In genomic region chr20:34791289-34792020, GRCh38 we compare ENCODE assay signal across 9 cellular contexts. TPM values are rescaled to one million over a fixed set of nuclear protein-coding genes. Genes with fewer than 3 reads are reported as not detected.
DNase-seq lines count a peak whose midpoint lies in the region; ATAC-seq and TF ChIP-seq lines count a peak whose summit lies in the region.
"Had no signal": no experiment of that assay in that cellular context is flagged by ENCODE, and none has a peak within 500 bp of the region (broad histone marks: within the 10 kb centered on the region; RNA-seq: fewer than 3 reads in every experiment).

No MANE protein-coding gene starts in this region.

- H3K4me1 ChIP-seq in GM23338 (ENCODE audit: insufficient read depth) (0 out of 2 replicates have a peak, but pooled peaks cover 10% of the 10 kb centered on the region), fibroblast of lung (ENCODE audit: control insufficient read depth, extremely low read depth, insufficient read depth, low read length) (peaks cover 8% of the 10 kb centered on the region), psoas muscle (peaks cover 25% of the 10 kb centered on the region)

- 0 out of 2 replicates have a peak, but pooled peaks cover 5% of the 10 kb centered on the region for H3K79me2 ChIP-seq in GM23338 (replicated peaks; ENCODE audit: insufficient read depth)
- peaks cover 17% of the 10 kb centered on the region for H3K79me2 ChIP-seq in fibroblast of lung (ENCODE audit: control insufficient read depth, insufficient read depth, low read length)

- H3K27me3 ChIP-seq in GM23338 (ENCODE audit: insufficient read depth) (no peaks in the 10 kb centered on the region), fibroblast of lung (ENCODE audit: control insufficient read depth, insufficient read depth, low read length) (no peaks in the 10 kb centered on the region), psoas muscle (ENCODE audit: insufficient read depth in 3 of 3, low read length in 2 of 3) (no peaks in the 10 kb centered on the region), dorsolateral prefrontal cortex (no peaks in the 10 kb centered on the region)

- CTCF ChIA-PET in T-cell (lab: Charles Lee) = interaction anchor here in 1 of 2 donors (0.6 kb wide), 1 partner anchor 22 kb away, joined by 4 read pairs; no protein-coding TSS in a partner anchor

- H3K36me3 ChIP-seq in GM23338 (ENCODE audit: insufficient read depth) = no peaks in the 10 kb centered on the region
- H3K36me3 ChIP-seq in fibroblast of lung (ENCODE audit: control insufficient read depth, insufficient read depth, low read length) = peaks cover 3% of the 10 kb centered on the region
- H3K36me3 ChIP-seq in psoas muscle (ENCODE audit: insufficient read depth in 1 of 2, low read depth in 1 of 2) = peaks cover 0 to 42% of the 10 kb centered on the region in 2 donors

- H3K27me3 Mint-ChIP-seq in GM23338 (ENCODE audit: insufficient read depth, low read depth, poor library complexity) (no peaks in the 10 kb centered on the region), T-cell (no peaks in the 10 kb centered on the region)
- H3K27me3 Mint-ChIP-seq: activated CD4-positive, alpha-beta T cell treated with anti-CD3 and anti-CD28 coated beads, Interleukin-2, amount 10 ng/mL, durations not matched to agents 7 days and 5 days had no signal

- peak overlapping the region; percentile 38; the same call in 1 of the 2 replicates for H3K27ac Mint-ChIP-seq in GM23338
- H3K27ac Mint-ChIP-seq in T-cell = no peak overlapping the region
- H3K27ac Mint-ChIP-seq: activated CD4-positive, alpha-beta T cell treated with anti-CD3 and anti-CD28 coated beads, Interleukin-2, amount 10 ng/mL, durations not matched to agents 7 days and 5 days had no signal

- no peak overlapping the region; the same call in 1 of the 2 replicates for H3K27ac ChIP-seq in GM23338 (ENCODE audit: low read depth)
- H3K27ac ChIP-seq in fibroblast of lung (ENCODE audit: insufficient read depth, low read length) = peak overlapping the region; percentile 63
- H3K27ac ChIP-seq in psoas muscle = no peak overlapping the region
- H3K27ac ChIP-seq in dorsolateral prefrontal cortex = peak overlapping the region in 7 of 59 donors; percentile 0 to 13 (median 6)

- no peaks in the 10 kb centered on the region for H3K9me3 ChIP-seq in fibroblast of lung (ENCODE audit: control insufficient read depth, insufficient read depth, low read depth, low read length)
- H3K9me3 ChIP-seq in psoas muscle = no peaks in the 10 kb centered on the region

- peak overlapping the region; percentile 13 for H3K9ac ChIP-seq in fibroblast of lung (ENCODE audit: insufficient read depth, low read length)

- ATAC-seq in GM23338 (peak; percentile 84), psoas muscle (peak; percentile 67 to 90 (median 86)), T-cell (replicated peaks in 1 of 4) (no peak), HG02970 (IDR thresholded peaks at IDR 0.05; ENCODE audit: low FRiP score, unreplicated experiment) (no peak)
- ATAC-seq in activated CD4-positive, CD25-positive, alpha-beta regulatory T cell treated with anti-CD3 and anti-CD28 coated beads, Interleukin-2, amount 50 U/mL, for 24 hours = no peak

- WGBS in psoas muscle, 3 donors = 75 to 89% (median 76%) methylated on average over 2 of the region's 2 CpGs

- intact Hi-C loops in psoas muscle (cut with DNase I) (no loop called here), dorsolateral prefrontal cortex (cut with DNase I) (no loop called here)

- TF ChIP-seq CTCF in GM23338 (conservative IDR thresholded peaks at IDR 0.05; ENCODE audit: low read depth in 2 of 2) (no peak), fibroblast of lung (conservative IDR thresholded peaks at IDR 0.05 in 1 of 2, IDR thresholded peaks at IDR 0.05 in 1 of 2; ENCODE audit: low read depth in 1 of 2, low read length in 2 of 2) (no peak), psoas muscle (IDR thresholded peaks at IDR 0.05) (no peak), dorsolateral prefrontal cortex (IDR thresholded peaks at IDR 0.05 in 54 of 56, conservative IDR thresholded peaks at IDR 0.05 in 2 of 56; ENCODE audit: low read depth in 1 of 56, partially characterized antibody in 56 of 56) (no peak)

- no peaks in the 10 kb centered on the region for H3F3A ChIP-seq in GM23338 (replicated peaks; ENCODE audit: low read depth)

- H3K9me3 Mint-ChIP-seq in GM23338 = no peaks in the 10 kb centered on the region
- H3K9me3 Mint-ChIP-seq in T-cell = no peaks in the 10 kb centered on the region
- H3K9me3 Mint-ChIP-seq: activated CD4-positive, alpha-beta T cell treated with anti-CD3 and anti-CD28 coated beads, Interleukin-2, amount 10 ng/mL, durations not matched to agents 7 days and 5 days had no signal

- H3K9me2 ChIP-seq in GM23338 (ENCODE audit: insufficient read depth) = no peaks in the 10 kb centered on the region

- DNase-seq in GM23338 (ENCODE audit: low spot score) (peak; percentile 20), NCI-H345 treated with DMSO at 0.1 percent for 48 hours (lab: John Stamatoyannopoulos, UW; ENCODE audit: unreplicated experiment) (peak; percentile 11), fibroblast of lung (ENCODE audit: low read depth in 2 of 2) (peak; percentile 42 to 93), psoas muscle (no peak), T-cell (no peak), dorsolateral prefrontal cortex (no peak)
- DNase-seq: activated CD4-positive, alpha-beta T cell treated with anti-CD3 and anti-CD28 coated beads, Interleukin-2, amount 10 ng/mL, durations not matched to agents 7 days and 5 days had no signal

- POLR2A ChIA-PET in T-cell (lab: Charles Lee) = no interaction called here

- no peaks in the 10 kb centered on the region for H3K36me3 Mint-ChIP-seq in GM23338 (ENCODE audit: low read depth)
- peaks cover 7% of the 10 kb centered on the region for H3K36me3 Mint-ChIP-seq in T-cell

- no peaks in the 10 kb centered on the region for H4K20me1 ChIP-seq in GM23338 (replicated peaks; ENCODE audit: insufficient read depth)
- peaks cover 3% of the 10 kb centered on the region for H4K20me1 ChIP-seq in fibroblast of lung (ENCODE audit: control insufficient read depth, extremely low read depth, insufficient read depth, low read length)

- no peak overlapping the region for H3K4me3 Mint-ChIP-seq in GM23338
- H3K4me3 Mint-ChIP-seq in T-cell = no peak overlapping the region
- H3K4me3 Mint-ChIP-seq: activated CD4-positive, alpha-beta T cell treated with anti-CD3 and anti-CD28 coated beads, Interleukin-2, amount 10 ng/mL, durations not matched to agents 7 days and 5 days had no signal

- H2AFZ ChIP-seq in GM23338 (no peak overlapping the region), fibroblast of lung (ENCODE audit: low read length) (no peak overlapping the region)

- H3K4me1 Mint-ChIP-seq in GM23338 = peaks cover 6% of the 10 kb centered on the region
- H3K4me1 Mint-ChIP-seq in T-cell = peaks cover 12 to 22% (median 21%) of the 10 kb centered on the region in 3 donors
- H3K4me1 Mint-ChIP-seq: activated CD4-positive, alpha-beta T cell treated with anti-CD3 and anti-CD28 coated beads, Interleukin-2, amount 10 ng/mL, durations not matched to agents 7 days and 5 days had no signal

- no peak overlapping the region for H3K4me2 ChIP-seq in GM23338
- H3K4me2 ChIP-seq in fibroblast of lung (ENCODE audit: extremely low read depth, insufficient read depth, low read length) = peak overlapping the region; percentile 46

- H3K4me3 ChIP-seq in GM23338 (no peak overlapping the region), fibroblast of lung (replicated peaks in 1 of 4; ENCODE audit: control extremely low read depth in 1 of 4, insufficient read depth in 1 of 4, low read depth in 3 of 4, low read length in 4 of 4) (no peak overlapping the region), psoas muscle (no peak overlapping the region), dorsolateral prefrontal cortex (no peak overlapping the region)

TF ChIP-seq in GM23338, 12 proteins besides CTCF, POLR2A, EP300 and RAD21 (continues in another document):
- TF ChIP-seq, protein P1, sequence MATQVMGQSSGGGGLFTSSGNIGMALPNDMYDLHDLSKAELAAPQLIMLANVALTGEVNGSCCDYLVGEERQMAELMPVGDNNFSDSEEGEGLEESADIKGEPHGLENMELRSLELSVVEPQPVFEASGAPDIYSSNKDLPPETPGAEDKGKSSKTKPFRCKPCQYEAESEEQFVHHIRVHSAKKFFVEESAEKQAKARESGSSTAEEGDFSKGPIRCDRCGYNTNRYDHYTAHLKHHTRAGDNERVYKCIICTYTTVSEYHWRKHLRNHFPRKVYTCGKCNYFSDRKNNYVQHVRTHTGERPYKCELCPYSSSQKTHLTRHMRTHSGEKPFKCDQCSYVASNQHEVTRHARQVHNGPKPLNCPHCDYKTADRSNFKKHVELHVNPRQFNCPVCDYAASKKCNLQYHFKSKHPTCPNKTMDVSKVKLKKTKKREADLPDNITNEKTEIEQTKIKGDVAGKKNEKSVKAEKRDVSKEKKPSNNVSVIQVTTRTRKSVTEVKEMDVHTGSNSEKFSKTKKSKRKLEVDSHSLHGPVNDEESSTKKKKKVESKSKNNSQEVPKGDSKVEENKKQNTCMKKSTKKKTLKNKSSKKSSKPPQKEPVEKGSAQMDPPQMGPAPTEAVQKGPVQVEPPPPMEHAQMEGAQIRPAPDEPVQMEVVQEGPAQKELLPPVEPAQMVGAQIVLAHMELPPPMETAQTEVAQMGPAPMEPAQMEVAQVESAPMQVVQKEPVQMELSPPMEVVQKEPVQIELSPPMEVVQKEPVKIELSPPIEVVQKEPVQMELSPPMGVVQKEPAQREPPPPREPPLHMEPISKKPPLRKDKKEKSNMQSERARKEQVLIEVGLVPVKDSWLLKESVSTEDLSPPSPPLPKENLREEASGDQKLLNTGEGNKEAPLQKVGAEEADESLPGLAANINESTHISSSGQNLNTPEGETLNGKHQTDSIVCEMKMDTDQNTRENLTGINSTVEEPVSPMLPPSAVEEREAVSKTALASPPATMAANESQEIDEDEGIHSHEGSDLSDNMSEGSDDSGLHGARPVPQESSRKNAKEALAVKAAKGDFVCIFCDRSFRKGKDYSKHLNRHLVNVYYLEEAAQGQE (IDR thresholded peaks at IDR 0.05; ENCODE audit: unreplicated experiment) = no peak
- TF ChIP-seq EZH2 (IDR thresholded peaks at IDR 0.05; ENCODE audit: low read depth, unreplicated experiment) = no peak
- no peak for TF ChIP-seq NANOG (IDR thresholded peaks at IDR 0.05; ENCODE audit: borderline replicate concordance)
- no peak for TF ChIP-seq ZNF331 (CRISPR knock-in tag; IDR thresholded peaks at IDR 0.05; ENCODE audit: low read depth)

RNA-seq across cellular contexts. Expression of gene NCOA6, which starts 34.0 kb away (rescaled TPM):
- 10.6 and 10.8 TPM in 2 replicates for total RNA-seq in GM23338 (2014; rRNA removed; shearing (Covaris generic))
- polyA plus RNA-seq in GM23338 (2016; fragmentation: Nextera tagmentation; extraction: Ambion mirVana) (15.9 and 17.4 TPM in 2 replicates), fibroblast of lung (12.0 and 14.6 TPM in 2 replicates), psoas muscle (1 to 10 TPM; 5.6 to 7.2 (median 6.9) TPM)
- total RNA-seq in fibroblast of lung (5.9 and 8.1 TPM in 2 replicates), psoas muscle (10 to 100 TPM; 11.0 to 15.7 (median 13.0) TPM), T-cell (10 to 100 TPM; 27.1 to 31.8 (median 28.3) TPM), dorsolateral prefrontal cortex (10 to 100 TPM; 29.3 to 53.5 (median 39.1) TPM)
- polyA plus RNA-seq in fibroblast of lung (2012) = 13.6 and 13.8 TPM in 2 replicates
- 21.5 and 24.1 TPM in 2 replicates for polyA minus RNA-seq in fibroblast of lung (ENCODE audit: low replicate concordance)

Comparison
In these comparisons a context has a peak if more than half of its experiments do, and no peak if none do; other contexts are left out.
1. ATAC-seq: peak in GM23338 (single experiment) and psoas muscle (4 of 4); none in T-cell (0 of 4), HG02970 (single experiment) and activated CD4-positive, CD25-positive, alpha-beta regulatory T cell treated with anti-CD3 and anti-CD28 coated beads, Interleukin-2, amount 50 U/mL, for 24 hours (0 of 2).
2. DNase-seq: peak in GM23338 (single experiment), NCI-H345 treated with DMSO at 0.1 percent for 48 hours (single experiment) and fibroblast of lung (2 of 2); none in psoas muscle (0 of 2), T-cell (0 of 34) and dorsolateral prefrontal cortex (0 of 10).